ENCODE assay signal across 1 cellular context in the genomic region with DNA sequence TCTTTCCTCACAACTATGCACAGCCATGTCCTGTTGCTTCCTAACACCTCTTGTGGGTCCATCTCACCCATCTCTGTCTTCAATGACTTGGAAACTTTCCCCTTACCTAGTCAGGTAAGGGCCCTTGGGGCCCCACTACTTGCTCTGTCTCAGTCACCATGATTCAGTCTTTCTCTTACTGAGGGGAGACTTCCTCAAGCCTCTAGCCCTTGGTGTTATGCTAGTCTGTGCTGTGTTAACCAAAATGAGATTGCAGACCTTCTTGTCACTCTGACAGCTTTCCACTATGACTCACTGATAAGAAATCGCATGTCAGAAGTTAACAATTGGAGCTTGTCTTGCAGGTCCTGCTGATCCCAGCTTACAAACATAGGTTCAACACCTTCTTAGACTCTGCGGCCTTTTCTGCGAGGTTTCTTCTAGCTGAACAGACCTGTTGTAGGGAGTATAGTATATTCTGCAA.
TF ChIP-seq lines count a peak whose summit lies in the region.

No MANE protein-coding gene starts in this region.

TF ChIP-seq in K562, 482 proteins besides CTCF, POLR2A, EP300 and RAD21 (continued from another document and continues in another):
- TF ChIP-seq PHF8 (IDR thresholded peaks at IDR 0.05; ENCODE audit: borderline replicate concordance, low read length) = no peak; the same call in 1 of the 2 replicates
- TF ChIP-seq, protein P1, sequence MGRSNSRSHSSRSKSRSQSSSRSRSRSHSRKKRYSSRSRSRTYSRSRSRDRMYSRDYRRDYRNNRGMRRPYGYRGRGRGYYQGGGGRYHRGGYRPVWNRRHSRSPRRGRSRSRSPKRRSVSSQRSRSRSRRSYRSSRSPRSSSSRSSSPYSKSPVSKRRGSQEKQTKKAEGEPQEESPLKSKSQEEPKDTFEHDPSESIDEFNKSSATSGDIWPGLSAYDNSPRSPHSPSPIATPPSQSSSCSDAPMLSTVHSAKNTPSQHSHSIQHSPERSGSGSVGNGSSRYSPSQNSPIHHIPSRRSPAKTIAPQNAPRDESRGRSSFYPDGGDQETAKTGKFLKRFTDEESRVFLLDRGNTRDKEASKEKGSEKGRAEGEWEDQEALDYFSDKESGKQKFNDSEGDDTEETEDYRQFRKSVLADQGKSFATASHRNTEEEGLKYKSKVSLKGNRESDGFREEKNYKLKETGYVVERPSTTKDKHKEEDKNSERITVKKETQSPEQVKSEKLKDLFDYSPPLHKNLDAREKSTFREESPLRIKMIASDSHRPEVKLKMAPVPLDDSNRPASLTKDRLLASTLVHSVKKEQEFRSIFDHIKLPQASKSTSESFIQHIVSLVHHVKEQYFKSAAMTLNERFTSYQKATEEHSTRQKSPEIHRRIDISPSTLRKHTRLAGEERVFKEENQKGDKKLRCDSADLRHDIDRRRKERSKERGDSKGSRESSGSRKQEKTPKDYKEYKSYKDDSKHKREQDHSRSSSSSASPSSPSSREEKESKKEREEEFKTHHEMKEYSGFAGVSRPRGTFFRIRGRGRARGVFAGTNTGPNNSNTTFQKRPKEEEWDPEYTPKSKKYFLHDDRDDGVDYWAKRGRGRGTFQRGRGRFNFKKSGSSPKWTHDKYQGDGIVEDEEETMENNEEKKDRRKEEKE (IDR thresholded peaks at IDR 0.05; ENCODE audit: borderline replicate concordance in 1 of 2, control insufficient read depth in 1 of 2, low read depth in 2 of 2, low read length in 1 of 2) = no peak
- TF ChIP-seq STAT5A (IDR thresholded peaks at IDR 0.05; ENCODE audit: borderline replicate concordance, low read length) = peak; percentile 58; the same call in 1 of the 2 replicates
- no peak for TF ChIP-seq ELF4 (CRISPR knock-in tag; IDR thresholded peaks at IDR 0.05)
- TF ChIP-seq EHMT2 (IDR thresholded peaks at IDR 0.05) = peak; percentile 50; the same call in 1 of the 2 replicates
- peak; percentile 81 for TF ChIP-seq MTA3 (IDR thresholded peaks at IDR 0.05; ENCODE audit: borderline replicate concordance)
- TF ChIP-seq SOX6 (IDR thresholded peaks at IDR 0.05) = peak; percentile 96
- no peak for TF ChIP-seq TAF7 (tag; IDR thresholded peaks at IDR 0.05)
- peak; percentile 54; the same call in 1 of the 2 replicates for TF ChIP-seq KLF16 (IDR thresholded peaks at IDR 0.05)
- 0 out of 2 replicates have a peak, but pooled peaks have one; percentile 3 for TF ChIP-seq ETV1 (tag; conservative IDR thresholded peaks at IDR 0.05; ENCODE audit: low read depth)
- no peak for TF ChIP-seq ATF1 (CRISPR knock-in tag; IDR thresholded peaks at IDR 0.05)
- peak; percentile 77 for TF ChIP-seq ATF1 (tag; IDR thresholded peaks at IDR 0.05)
- no peak for TF ChIP-seq CHD2 (IDR thresholded peaks at IDR 0.05; ENCODE audit: low read depth, low read length)
- no peak for TF ChIP-seq CHD4 (IDR thresholded peaks at IDR 0.05; ENCODE audit: insufficient read depth, insufficient replicate concordance, low read depth, low read length, poor library complexity, severe bottlenecking)
- peak in 1 of 3 experiments; percentile 28 for TF ChIP-seq YY1 (IDR thresholded peaks at IDR 0.05; ENCODE audit: borderline replicate concordance in 1 of 3, control insufficient read depth in 1 of 3, extremely low read depth in 1 of 3, insufficient read depth in 3 of 3, insufficient read length in 1 of 3, insufficient replicate concordance in 2 of 3, low read depth in 1 of 3, low read length in 2 of 3)
- TF ChIP-seq HDAC3 (IDR thresholded peaks at IDR 0.05; ENCODE audit: borderline replicate concordance, partially characterized antibody) = peak; percentile 34
- TF ChIP-seq, protein P2, sequence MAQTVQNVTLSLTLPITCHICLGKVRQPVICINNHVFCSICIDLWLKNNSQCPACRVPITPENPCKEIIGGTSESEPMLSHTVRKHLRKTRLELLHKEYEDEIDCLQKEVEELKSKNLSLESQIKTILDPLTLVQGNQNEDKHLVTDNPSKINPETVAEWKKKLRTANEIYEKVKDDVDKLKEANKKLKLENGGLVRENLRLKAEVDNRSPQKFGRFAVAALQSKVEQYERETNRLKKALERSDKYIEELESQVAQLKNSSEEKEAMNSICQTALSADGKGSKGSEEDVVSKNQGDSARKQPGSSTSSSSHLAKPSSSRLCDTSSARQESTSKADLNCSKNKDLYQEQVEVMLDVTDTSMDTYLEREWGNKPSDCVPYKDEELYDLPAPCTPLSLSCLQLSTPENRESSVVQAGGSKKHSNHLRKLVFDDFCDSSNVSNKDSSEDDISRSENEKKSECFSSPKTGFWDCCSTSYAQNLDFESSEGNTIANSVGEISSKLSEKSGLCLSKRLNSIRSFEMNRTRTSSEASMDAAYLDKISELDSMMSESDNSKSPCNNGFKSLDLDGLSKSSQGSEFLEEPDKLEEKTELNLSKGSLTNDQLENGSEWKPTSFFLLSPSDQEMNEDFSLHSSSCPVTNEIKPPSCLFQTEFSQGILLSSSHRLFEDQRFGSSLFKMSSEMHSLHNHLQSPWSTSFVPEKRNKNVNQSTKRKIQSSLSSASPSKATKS (CRISPR knock-in tag; IDR thresholded peaks at IDR 0.05) = no peak
- peak; percentile 87 for TF ChIP-seq NFE2 (IDR thresholded peaks at IDR 0.05; ENCODE audit: low read depth)
- TF ChIP-seq ESRRA (IDR thresholded peaks at IDR 0.05; ENCODE audit: borderline replicate concordance, low read depth) = no peak
- TF ChIP-seq JUNB (CRISPR knock-in tag; conservative IDR thresholded peaks at IDR 0.05) = peak; percentile 84
- peak; percentile 77 for TF ChIP-seq TCF3 (CRISPR knock-in tag; IDR thresholded peaks at IDR 0.05)
- TF ChIP-seq ZNF175 (CRISPR knock-in tag; IDR thresholded peaks at IDR 0.05; ENCODE audit: low read depth) = no peak
- peak in 1 of 2 experiments; percentile 38; a peak in 1 of 4 replicates for TF ChIP-seq TBL1XR1 (IDR thresholded peaks at IDR 0.05; ENCODE audit: low read length in 2 of 2)
- TF ChIP-seq ZNF57 (CRISPR knock-in tag; IDR thresholded peaks at IDR 0.05) = no peak
- TF ChIP-seq ATF7 (IDR thresholded peaks at IDR 0.05) = peak; percentile 69
- TF ChIP-seq ARID1B (IDR thresholded peaks at IDR 0.05) = peak; percentile 94
- TF ChIP-seq, protein P3, sequence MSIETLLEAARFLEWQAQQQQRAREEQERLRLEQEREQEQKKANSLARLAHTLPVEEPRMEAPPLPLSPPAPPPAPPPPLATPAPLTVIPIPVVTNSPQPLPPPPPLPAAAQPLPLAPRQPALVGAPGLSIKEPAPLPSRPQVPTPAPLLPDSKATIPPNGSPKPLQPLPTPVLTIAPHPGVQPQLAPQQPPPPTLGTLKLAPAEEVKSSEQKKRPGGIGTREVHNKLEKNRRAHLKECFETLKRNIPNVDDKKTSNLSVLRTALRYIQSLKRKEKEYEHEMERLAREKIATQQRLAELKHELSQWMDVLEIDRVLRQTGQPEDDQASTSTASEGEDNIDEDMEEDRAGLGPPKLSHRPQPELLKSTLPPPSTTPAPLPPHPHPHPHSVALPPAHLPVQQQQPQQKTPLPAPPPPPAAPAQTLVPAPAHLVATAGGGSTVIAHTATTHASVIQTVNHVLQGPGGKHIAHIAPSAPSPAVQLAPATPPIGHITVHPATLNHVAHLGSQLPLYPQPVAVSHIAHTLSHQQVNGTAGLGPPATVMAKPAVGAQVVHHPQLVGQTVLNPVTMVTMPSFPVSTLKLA (conservative IDR thresholded peaks at IDR 0.05) = peak in 1 of 2 experiments; percentile 63; a peak in 2 of 4 replicates
- peak; percentile 32 for TF ChIP-seq TAF1 (IDR thresholded peaks at IDR 0.05; ENCODE audit: control insufficient read depth, extremely low read depth, insufficient read depth, low read length, severe bottlenecking)
- TF ChIP-seq, protein P4, sequence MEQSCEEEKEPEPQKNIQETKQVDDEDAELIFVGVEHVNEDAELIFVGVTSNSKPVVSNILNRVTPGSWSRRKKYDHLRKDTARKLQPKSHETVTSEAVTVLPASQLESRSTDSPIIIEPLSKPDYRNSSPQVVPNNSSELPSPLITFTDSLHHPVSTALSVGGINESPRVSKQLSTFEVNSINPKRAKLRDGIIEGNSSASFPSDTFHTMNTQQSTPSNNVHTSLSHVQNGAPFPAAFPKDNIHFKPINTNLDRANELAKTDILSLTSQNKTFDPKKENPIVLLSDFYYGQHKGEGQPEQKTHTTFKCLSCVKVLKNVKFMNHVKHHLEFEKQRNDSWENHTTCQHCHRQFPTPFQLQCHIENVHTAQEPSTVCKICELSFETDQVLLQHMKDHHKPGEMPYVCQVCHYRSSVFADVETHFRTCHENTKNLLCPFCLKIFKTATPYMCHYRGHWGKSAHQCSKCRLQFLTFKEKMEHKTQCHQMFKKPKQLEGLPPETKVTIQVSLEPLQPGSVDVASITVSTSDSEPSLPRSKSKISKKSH (CRISPR knock-in tag; IDR thresholded peaks at IDR 0.05) = no peak
- TF ChIP-seq BACH1 (tag; IDR thresholded peaks at IDR 0.05) = no peak
- no peak for TF ChIP-seq NEUROD1 (IDR thresholded peaks at IDR 0.05; ENCODE audit: borderline replicate concordance, low read depth, low read length, partially characterized antibody)
- TF ChIP-seq JUN (IDR thresholded peaks at IDR 0.05; ENCODE audit: borderline replicate concordance, low read depth, low read length) = peak; percentile 96
- TF ChIP-seq JUN (CRISPR knock-in tag; IDR thresholded peaks at IDR 0.05; ENCODE audit: borderline replicate concordance) = peak; percentile 52; the same call in 1 of the 2 replicates
- peak; percentile 80; the same call in 1 of the 2 replicates for TF ChIP-seq CTBP1 (IDR thresholded peaks at IDR 0.05; ENCODE audit: borderline replicate concordance)
- TF ChIP-seq, protein P5, sequence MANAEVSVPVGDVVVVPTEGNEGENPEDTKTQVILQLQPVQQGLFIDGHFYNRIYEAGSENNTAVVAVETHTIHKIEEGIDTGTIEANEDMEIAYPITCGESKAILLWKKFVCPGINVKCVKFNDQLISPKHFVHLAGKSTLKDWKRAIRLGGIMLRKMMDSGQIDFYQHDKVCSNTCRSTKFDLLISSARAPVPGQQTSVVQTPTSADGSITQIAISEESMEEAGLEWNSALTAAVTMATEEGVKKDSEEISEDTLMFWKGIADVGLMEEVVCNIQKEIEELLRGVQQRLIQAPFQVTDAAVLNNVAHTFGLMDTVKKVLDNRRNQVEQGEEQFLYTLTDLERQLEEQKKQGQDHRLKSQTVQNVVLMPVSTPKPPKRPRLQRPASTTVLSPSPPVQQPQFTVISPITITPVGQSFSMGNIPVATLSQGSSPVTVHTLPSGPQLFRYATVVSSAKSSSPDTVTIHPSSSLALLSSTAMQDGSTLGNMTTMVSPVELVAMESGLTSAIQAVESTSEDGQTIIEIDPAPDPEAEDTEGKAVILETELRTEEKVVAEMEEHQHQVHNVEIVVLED (CRISPR knock-in tag; IDR thresholded peaks at IDR 0.05) = no peak
- TF ChIP-seq MECOM (CRISPR knock-in tag; IDR thresholded peaks at IDR 0.05) = no peak
- no peak for TF ChIP-seq ARID2 (IDR thresholded peaks at IDR 0.05)
- 0 out of 2 replicates have a peak, but pooled peaks have one; percentile 22 for TF ChIP-seq GABPB1 (CRISPR knock-in tag; IDR thresholded peaks at IDR 0.05)
- TF ChIP-seq CHD1 (IDR thresholded peaks at IDR 0.05; ENCODE audit: low read length) = no peak
- no peak for TF ChIP-seq KDM4B (IDR thresholded peaks at IDR 0.05; ENCODE audit: borderline replicate concordance in 2 of 2, low read depth in 1 of 2)
- TF ChIP-seq NFIC (IDR thresholded peaks at IDR 0.05) = peak; percentile 57
- no peak for TF ChIP-seq SREBF2 (CRISPR knock-in tag; IDR thresholded peaks at IDR 0.05)
- peak; percentile 80 for TF ChIP-seq MAFK (IDR thresholded peaks at IDR 0.05; ENCODE audit: low read length)
- TF ChIP-seq, protein P6, sequence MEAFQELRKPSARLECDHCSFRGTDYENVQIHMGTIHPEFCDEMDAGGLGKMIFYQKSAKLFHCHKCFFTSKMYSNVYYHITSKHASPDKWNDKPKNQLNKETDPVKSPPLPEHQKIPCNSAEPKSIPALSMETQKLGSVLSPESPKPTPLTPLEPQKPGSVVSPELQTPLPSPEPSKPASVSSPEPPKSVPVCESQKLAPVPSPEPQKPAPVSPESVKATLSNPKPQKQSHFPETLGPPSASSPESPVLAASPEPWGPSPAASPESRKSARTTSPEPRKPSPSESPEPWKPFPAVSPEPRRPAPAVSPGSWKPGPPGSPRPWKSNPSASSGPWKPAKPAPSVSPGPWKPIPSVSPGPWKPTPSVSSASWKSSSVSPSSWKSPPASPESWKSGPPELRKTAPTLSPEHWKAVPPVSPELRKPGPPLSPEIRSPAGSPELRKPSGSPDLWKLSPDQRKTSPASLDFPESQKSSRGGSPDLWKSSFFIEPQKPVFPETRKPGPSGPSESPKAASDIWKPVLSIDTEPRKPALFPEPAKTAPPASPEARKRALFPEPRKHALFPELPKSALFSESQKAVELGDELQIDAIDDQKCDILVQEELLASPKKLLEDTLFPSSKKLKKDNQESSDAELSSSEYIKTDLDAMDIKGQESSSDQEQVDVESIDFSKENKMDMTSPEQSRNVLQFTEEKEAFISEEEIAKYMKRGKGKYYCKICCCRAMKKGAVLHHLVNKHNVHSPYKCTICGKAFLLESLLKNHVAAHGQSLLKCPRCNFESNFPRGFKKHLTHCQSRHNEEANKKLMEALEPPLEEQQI (IDR thresholded peaks at IDR 0.05) = peak; percentile 81
- peak in 1 of 2 experiments; percentile 82; a peak in 1 of 4 replicates for TF ChIP-seq ARNT (IDR thresholded peaks at IDR 0.05)
- no peak for TF ChIP-seq ZNF274 (IDR thresholded peaks at IDR 0.05; ENCODE audit: borderline replicate concordance, low read depth, low read length)
- TF ChIP-seq, protein P7, sequence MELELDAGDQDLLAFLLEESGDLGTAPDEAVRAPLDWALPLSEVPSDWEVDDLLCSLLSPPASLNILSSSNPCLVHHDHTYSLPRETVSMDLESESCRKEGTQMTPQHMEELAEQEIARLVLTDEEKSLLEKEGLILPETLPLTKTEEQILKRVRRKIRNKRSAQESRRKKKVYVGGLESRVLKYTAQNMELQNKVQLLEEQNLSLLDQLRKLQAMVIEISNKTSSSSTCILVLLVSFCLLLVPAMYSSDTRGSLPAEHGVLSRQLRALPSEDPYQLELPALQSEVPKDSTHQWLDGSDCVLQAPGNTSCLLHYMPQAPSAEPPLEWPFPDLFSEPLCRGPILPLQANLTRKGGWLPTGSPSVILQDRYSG (tag; conservative IDR thresholded peaks at IDR 0.05; ENCODE audit: low read depth) = no peak
- peak; percentile 99 for TF ChIP-seq JUND (IDR thresholded peaks at IDR 0.05; ENCODE audit: borderline replicate concordance, low read depth, low read length)
- TF ChIP-seq JUND (tag; IDR thresholded peaks at IDR 0.05; ENCODE audit: borderline replicate concordance, low read depth, low read length) = peak; percentile 99
- peak; percentile 70 for TF ChIP-seq MAFF (IDR thresholded peaks at IDR 0.05; ENCODE audit: low read length)
- TF ChIP-seq EP400 (IDR thresholded peaks at IDR 0.05) = 0 out of 2 replicates have a peak, but pooled peaks have one; percentile 30
- peak; percentile 97 for TF ChIP-seq SMARCE1 (IDR thresholded peaks at IDR 0.05)
- TF ChIP-seq FOXP1 (CRISPR knock-in tag; IDR thresholded peaks at IDR 0.05) = no peak
- TF ChIP-seq GATAD2B (IDR thresholded peaks at IDR 0.05; ENCODE audit: borderline replicate concordance) = peak; percentile 76; the same call in 1 of the 2 replicates
